In the genomic region with DNA sequence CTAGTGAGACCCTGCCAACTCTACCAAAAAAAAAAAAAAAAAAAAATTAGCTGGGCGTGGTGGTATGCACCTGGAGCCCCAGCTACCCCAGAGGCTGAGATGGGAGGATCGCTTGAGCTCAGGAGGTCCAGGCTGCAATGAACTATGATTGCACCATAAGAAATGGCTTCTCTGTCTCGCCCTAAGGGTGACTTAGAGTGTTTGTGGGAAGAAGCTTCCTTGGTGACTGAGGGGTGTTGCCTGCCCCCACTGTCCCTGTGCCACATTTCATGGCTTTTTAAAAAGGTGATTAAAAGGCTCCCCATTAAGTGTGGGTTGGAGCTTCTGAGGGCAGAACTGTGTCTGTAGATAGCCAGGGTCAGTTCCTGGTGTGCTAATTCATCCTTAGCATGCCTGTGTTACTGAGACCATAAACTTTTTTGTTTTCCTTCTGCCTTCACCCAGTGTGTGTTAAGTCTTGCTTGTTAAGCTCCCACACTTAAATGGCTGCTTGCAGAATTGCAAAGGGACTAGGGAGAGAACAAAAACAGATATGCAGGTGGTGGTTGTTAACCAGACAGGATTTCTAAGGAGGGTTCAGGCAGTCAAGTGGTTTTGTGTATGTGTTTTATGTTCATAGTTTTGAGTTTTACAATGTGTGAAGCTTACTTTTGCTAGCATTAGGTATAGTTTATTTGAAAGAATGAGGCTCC, we compare ENCODE assay signal across 14 cellular contexts. TPM values are rescaled to one million over a fixed set of nuclear protein-coding genes. Genes with fewer than 3 reads are reported as not detected.
A peak's percentile ranks its signal among the peaks of the same experiment; 100 is the strongest.
DNase-seq lines count a peak whose midpoint lies in the region; ATAC-seq, FAIRE-seq and TF ChIP-seq lines count a peak whose summit lies in the region.
"Had no signal": no experiment of that assay in that cellular context is flagged by ENCODE, and none has a peak within 500 bp of the region (broad histone marks: within the 10 kb centered on the region; RNA-seq: fewer than 3 reads in every experiment).

No MANE protein-coding gene starts in this region.

- no peak overlapping the region for H2AFZ ChIP-seq in astrocyte (ENCODE audit: low read depth, low read length)

- TF ChIP-seq CTCF in astrocyte (IDR thresholded peaks at IDR 0.05; ENCODE audit: insufficient read depth, low read depth, low read length) (no peak), nephron progenitor cell (IDR thresholded peaks at IDR 0.05) (no peak), WERI-Rb-1 (IDR thresholded peaks at IDR 0.05; ENCODE audit: low read depth, low read length) (no peak)

- H3K9ac ChIP-seq in astrocyte (ENCODE audit: low read length), result no peak overlapping the region

- peaks cover 18% of the 10 kb centered on the region for H3K4me1 Mint-ChIP-seq in astrocyte (ENCODE audit: low read depth, unreplicated experiment)
- H3K4me1 Mint-ChIP-seq in nephron progenitor cell, result peaks cover 83% of the 10 kb centered on the region

- H3K27ac ChIP-seq in astrocyte (ENCODE audit: low read depth, low read length) (no peak overlapping the region), WERI-Rb-1 (no peak overlapping the region)
- H3K27ac ChIP-seq: foreskin keratinocyte had no signal

- H3K27me3 Mint-ChIP-seq in astrocyte (ENCODE audit: low read depth, unreplicated experiment) (no peaks in the 10 kb centered on the region), nephron progenitor cell (ENCODE audit: low read depth, poor library complexity) (no peaks in the 10 kb centered on the region)
- H3K27me3 Mint-ChIP-seq: activated CD4-positive, alpha-beta T cell treated with anti-CD3 and anti-CD28 coated beads for 36 hours; progenitor cell of endocrine pancreas had no signal

- no peak for FAIRE-seq in astrocyte (lab: Jason Lieb, UNC)

- H3K27me3 ChIP-seq in astrocyte (ENCODE audit: insufficient read depth, low read length) (no peaks in the 10 kb centered on the region), WERI-Rb-1 (ENCODE audit: insufficient read depth, low read depth, severe bottlenecking) (peaks cover 9% of the 10 kb centered on the region)
- H3K27me3 ChIP-seq: foreskin keratinocyte had no signal

- H3K27ac Mint-ChIP-seq in astrocyte (ENCODE audit: unreplicated experiment) (peak overlapping the region; percentile 36), nephron progenitor cell (peak overlapping the region; percentile 97)
- H3K27ac Mint-ChIP-seq: activated CD4-positive, alpha-beta T cell treated with anti-CD3 and anti-CD28 coated beads for 36 hours; progenitor cell of endocrine pancreas had no signal

- H3K4me3 Mint-ChIP-seq in astrocyte (ENCODE audit: unreplicated experiment), result no peak overlapping the region
- H3K4me3 Mint-ChIP-seq in nephron progenitor cell, result peak overlapping the region; percentile 52
- H3K4me3 Mint-ChIP-seq: activated CD4-positive, alpha-beta T cell treated with anti-CD3 and anti-CD28 coated beads for 36 hours had no signal

- peaks cover 4% of the 10 kb centered on the region for H3K79me2 ChIP-seq in astrocyte (ENCODE audit: insufficient read depth, low read length)

- H3K4me3 ChIP-seq in astrocyte (ENCODE audit: insufficient read depth, low read depth, low read length) (no peak overlapping the region), WERI-Rb-1 (ENCODE audit: low read depth, low read length) (no peak overlapping the region)

- no peak overlapping the region for H3K4me2 ChIP-seq in astrocyte (ENCODE audit: low read length)

- H3K9me3 Mint-ChIP-seq in astrocyte (ENCODE audit: unreplicated experiment), result no peaks in the 10 kb centered on the region
- no peaks in the 10 kb centered on the region for H3K9me3 Mint-ChIP-seq in nephron progenitor cell

- H3K9me3 ChIP-seq in astrocyte (ENCODE audit: insufficient read depth, low read depth, low read length), result no peaks in the 10 kb centered on the region
- no peaks in the 10 kb centered on the region for H3K9me3 ChIP-seq in WERI-Rb-1 (ENCODE audit: severe bottlenecking)

- H3K36me3 ChIP-seq in astrocyte (ENCODE audit: insufficient read depth, low read length) (no peaks in the 10 kb centered on the region), WERI-Rb-1 (no peaks in the 10 kb centered on the region)

- DNase-seq in astrocyte (ENCODE audit: low read depth) (no peak), nephron progenitor cell (no peak), WERI-Rb-1 (no peak), NCI-H1092 (lab: John Stamatoyannopoulos, UW) (no peak)
- DNase-seq: activated CD4-positive, alpha-beta T cell treated with anti-CD3 and anti-CD28 coated beads for 36 hours; activated gamma-delta T cell; DMS53; foreskin keratinocyte; HCEC 1CT; left cardiac atrium had no signal

- ATAC-seq in GM18520 (IDR thresholded peaks at IDR 0.05; ENCODE audit: unreplicated experiment) (peak; percentile 1), HG02885 (IDR thresholded peaks at IDR 0.05; ENCODE audit: poor library complexity, unreplicated experiment) (peak; percentile 12), GM21360 (IDR thresholded peaks at IDR 0.05; ENCODE audit: unreplicated experiment) (no peak)
- ATAC-seq: activated CD4-positive, alpha-beta T cell treated with anti-CD3 and anti-CD28 coated beads for 36 hours; foreskin keratinocyte had no signal

- peaks cover 18% of the 10 kb centered on the region for H4K20me1 ChIP-seq in astrocyte (ENCODE audit: insufficient read depth, low read length)

- H3K36me3 Mint-ChIP-seq in astrocyte (ENCODE audit: low read depth, unreplicated experiment) (no peaks in the 10 kb centered on the region), nephron progenitor cell (ENCODE audit: low read depth) (peaks cover 20% of the 10 kb centered on the region)

- H3K4me1 ChIP-seq in astrocyte (ENCODE audit: insufficient read depth, low read length), result no peaks in the 10 kb centered on the region

RNA-seq across cellular contexts. Expression of a gene that starts 14.3 kb away (rescaled TPM):
- total RNA-seq in astrocyte, result 23.4 and 24.8 TPM in 2 replicates
